Comparison of ENCODE assay signal across 9 cellular contexts in genomic region chr1:32031578-32032286, GRCh38. TPM values are rescaled to one million over a fixed set of nuclear protein-coding genes. Genes with fewer than 3 reads are reported as not detected.
DNase-seq lines count a peak whose midpoint lies in the region; ATAC-seq and TF ChIP-seq lines count a peak whose summit lies in the region.
"Had no signal": no experiment of that assay in that cellular context is flagged by ENCODE, and none has a peak within 500 bp of the region (broad histone marks: within the 10 kb centered on the region; RNA-seq: fewer than 3 reads in every experiment).

No MANE protein-coding gene starts in this region.

- no peak for DNase-seq in activated naive CD4-positive, alpha-beta T cell treated with anti-CD3 and anti-CD28 coated beads, Interleukin-2, amount 50 U/mL, for 16 hours
- no peak for DNase-seq in activated CD8-positive, alpha-beta T cell treated with anti-CD3 and anti-CD28 coated beads, Interleukin-2, amount 10 ng/mL, durations not matched to agents 7 days and 5 days
- DNase-seq in glutamatergic neuron (no peak), superior temporal gyrus (ENCODE audit: extremely low spot score) (peak; percentile 34), MV-4-11 (lab: John Stamatoyannopoulos, UW) (no peak)
- no peak for DNase-seq in activated effector memory CD4-positive, alpha-beta T cell treated with Interleukin-2 at 50 U/mL for 16 hours
- DNase-seq: NCI-H2171 had no signal

- H3K36me3 Mint-ChIP-seq in activated naive CD4-positive, alpha-beta T cell treated with anti-CD3 and anti-CD28 coated beads, Interleukin-2, amount 50 U/mL, for 24 hours: peaks cover 13% of the 10 kb centered on the region
- peaks cover 65% of the 10 kb centered on the region for H3K36me3 Mint-ChIP-seq in activated CD8-positive, alpha-beta T cell treated with anti-CD3 and anti-CD28 coated beads, Interleukin-2, amount 10 ng/mL, durations not matched to agents 7 days and 5 days (ENCODE audit: low read depth)
- no peaks in the 10 kb centered on the region for H3K36me3 Mint-ChIP-seq in glutamatergic neuron (ENCODE audit: unreplicated experiment)

- no peaks in the 10 kb centered on the region for H3K27me3 Mint-ChIP-seq in activated naive CD4-positive, alpha-beta T cell treated with anti-CD3 and anti-CD28 coated beads, Interleukin-2, amount 50 U/mL, for 24 hours
- H3K27me3 Mint-ChIP-seq in activated CD8-positive, alpha-beta T cell treated with anti-CD3 and anti-CD28 coated beads, Interleukin-2, amount 10 ng/mL, durations not matched to agents 7 days and 5 days (ENCODE audit: low read depth): no peaks in the 10 kb centered on the region
- no peaks in the 10 kb centered on the region for H3K27me3 Mint-ChIP-seq in glutamatergic neuron (ENCODE audit: unreplicated experiment)

- H3K4me1 Mint-ChIP-seq in activated naive CD4-positive, alpha-beta T cell treated with anti-CD3 and anti-CD28 coated beads, Interleukin-2, amount 50 U/mL, for 24 hours: peaks cover 46% of the 10 kb centered on the region
- H3K4me1 Mint-ChIP-seq in activated CD8-positive, alpha-beta T cell treated with anti-CD3 and anti-CD28 coated beads, Interleukin-2, amount 10 ng/mL, durations not matched to agents 7 days and 5 days (ENCODE audit: low read depth): peaks cover 44% of the 10 kb centered on the region
- peaks cover 4% of the 10 kb centered on the region for H3K4me1 Mint-ChIP-seq in glutamatergic neuron (ENCODE audit: low read depth, unreplicated experiment)

- H3K27ac Mint-ChIP-seq in activated naive CD4-positive, alpha-beta T cell treated with anti-CD3 and anti-CD28 coated beads, Interleukin-2, amount 50 U/mL, for 24 hours: peak overlapping the region; percentile 41
- H3K27ac Mint-ChIP-seq in activated CD8-positive, alpha-beta T cell treated with anti-CD3 and anti-CD28 coated beads, Interleukin-2, amount 10 ng/mL, durations not matched to agents 7 days and 5 days: peak overlapping the region; percentile 33
- H3K27ac Mint-ChIP-seq in glutamatergic neuron (ENCODE audit: unreplicated experiment): peak overlapping the region; percentile 24

- no peak for ATAC-seq in activated CD8-positive, alpha-beta T cell treated with anti-CD3 and anti-CD28 coated beads, Interleukin-2, amount 10 ng/mL, durations not matched to agents 7 days and 5 days
- ATAC-seq in GM21526 (IDR thresholded peaks at IDR 0.05; ENCODE audit: low FRiP score, unreplicated experiment): no peak

- H3K4me3 Mint-ChIP-seq in activated naive CD4-positive, alpha-beta T cell treated with anti-CD3 and anti-CD28 coated beads, Interleukin-2, amount 50 U/mL, for 24 hours: no peak overlapping the region
- no peak overlapping the region for H3K4me3 Mint-ChIP-seq in activated CD8-positive, alpha-beta T cell treated with anti-CD3 and anti-CD28 coated beads, Interleukin-2, amount 10 ng/mL, durations not matched to agents 7 days and 5 days
- H3K4me3 Mint-ChIP-seq in glutamatergic neuron (ENCODE audit: unreplicated experiment): no peak overlapping the region

- no peaks in the 10 kb centered on the region for H3K9me3 Mint-ChIP-seq in activated naive CD4-positive, alpha-beta T cell treated with anti-CD3 and anti-CD28 coated beads, Interleukin-2, amount 50 U/mL, for 24 hours
- H3K9me3 Mint-ChIP-seq in activated CD8-positive, alpha-beta T cell treated with anti-CD3 and anti-CD28 coated beads, Interleukin-2, amount 10 ng/mL, durations not matched to agents 7 days and 5 days (ENCODE audit: insufficient read depth): no peaks in the 10 kb centered on the region
- H3K9me3 Mint-ChIP-seq in glutamatergic neuron (ENCODE audit: unreplicated experiment): no peaks in the 10 kb centered on the region

- CTCF ChIA-PET in activated CD8-positive, alpha-beta T cell treated with anti-CD3 and anti-CD28 coated beads, Interleukin-2, amount 10 ng/mL, durations not matched to agents 7 days and 5 days (lab: Charles Lee): interaction anchor here (0.6 kb wide), 1 partner anchor 11 kb away, joined by 3 read pairs; no protein-coding TSS in a partner anchor

- TF ChIP-seq CTCF in glutamatergic neuron (IDR thresholded peaks at IDR 0.05; ENCODE audit: partially characterized antibody, unreplicated experiment): no peak

- POLR2A ChIA-PET in activated CD8-positive, alpha-beta T cell treated with anti-CD3 and anti-CD28 coated beads, Interleukin-2, amount 10 ng/mL, durations not matched to agents 7 days and 5 days (lab: Charles Lee): no interaction called here

RNA-seq across cellular contexts. Expression of gene KHDRBS1, which starts 18.1 kb away (rescaled TPM):
- total RNA-seq in activated CD8-positive, alpha-beta T cell treated with anti-CD3 and anti-CD28 coated beads, Interleukin-2, amount 10 ng/mL, durations not matched to agents 7 days and 5 days: 100 to 1,000 TPM; 194 to 197 TPM
- 266 TPM for total RNA-seq in glutamatergic neuron (ENCODE audit: unreplicated experiment)

RNA-seq across cellular contexts. Expression of gene TMEM39B, which starts 41.0 kb away (rescaled TPM):
- 10 to 100 TPM; 32.6 to 36.2 TPM for total RNA-seq in activated CD8-positive, alpha-beta T cell treated with anti-CD3 and anti-CD28 coated beads, Interleukin-2, amount 10 ng/mL, durations not matched to agents 7 days and 5 days
- 23.2 TPM for total RNA-seq in glutamatergic neuron (ENCODE audit: unreplicated experiment)
